19 cellular contexts compared by ENCODE assay signal in the genomic region with DNA sequence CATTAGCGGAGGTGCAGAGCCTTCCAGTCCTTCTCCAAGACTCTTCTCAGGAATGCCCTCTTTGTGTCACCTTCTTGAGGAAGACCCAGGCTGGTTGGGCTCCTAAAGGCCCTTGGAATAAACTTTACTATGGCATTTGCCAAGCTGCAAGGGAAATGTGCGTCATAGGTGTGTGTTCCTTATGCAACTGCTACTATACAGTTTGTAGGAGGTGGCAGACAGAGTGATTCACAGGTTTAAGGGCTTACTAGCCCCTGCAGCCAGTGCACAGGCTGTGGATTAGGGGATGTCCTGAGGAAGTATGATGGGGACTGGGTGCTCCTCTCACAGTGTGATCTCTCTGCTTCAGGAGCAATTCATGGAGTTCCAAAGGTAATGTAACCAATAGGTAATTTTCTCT.
A peak's percentile ranks its signal among the peaks of the same experiment; 100 is the strongest.
DNase-seq lines count a peak whose midpoint lies in the region; ATAC-seq and TF ChIP-seq lines count a peak whose summit lies in the region.
"Had no signal": no experiment of that assay in that cellular context is flagged by ENCODE, and none has a peak within 500 bp of the region (broad histone marks: within the 10 kb centered on the region; RNA-seq: fewer than 3 reads in every experiment).

No MANE protein-coding gene starts in this region.

- H3K9ac ChIP-seq in endodermal cell (ENCODE audit: extremely low read depth, low read length, poor library complexity, severe bottlenecking): no peak overlapping the region

- 80 to 89% methylated on average over 1 to 2 of the region's 2 CpGs for WGBS in endodermal cell (ENCODE audit: insufficient coverage in 1 of 2, insufficient read length in 1 of 2), 2 experiments
- WGBS in suprapubic skin: 100% methylated on average over 2 of the region's 2 CpGs

- no peak for TF ChIP-seq EP300 in suprapubic skin (IDR thresholded peaks at IDR 0.05)

- H3K9me3 ChIP-seq in endodermal cell (ENCODE audit: control insufficient read depth, low read length) (no peaks in the 10 kb centered on the region), suprapubic skin (no peaks in the 10 kb centered on the region)
- H3K9me3 ChIP-seq: BE2C, HAP-1 had no signal

- H3K36me3 ChIP-seq in endodermal cell (ENCODE audit: control insufficient read depth, insufficient read depth, low read length) (no peaks in the 10 kb centered on the region), suprapubic skin (no peaks in the 10 kb centered on the region)
- H3K36me3 ChIP-seq: BE2C, HAP-1 had no signal

- H3K4me3 ChIP-seq in endodermal cell (ENCODE audit: low read length) (no peak overlapping the region), suprapubic skin (no peak overlapping the region)
- H3K4me3 ChIP-seq: GM12878, HAP-1 had no signal

- H3K27ac Mint-ChIP-seq in endodermal cell: peak overlapping the region; percentile 64
- no peak overlapping the region for H3K27ac Mint-ChIP-seq in activated CD4-positive, alpha-beta T cell treated with anti-CD3 and anti-CD28 coated beads for 36 hours
- H3K27ac Mint-ChIP-seq: CD4-positive, CD25-positive, alpha-beta regulatory T cell; CD8-positive, alpha-beta memory T cell had no signal

- DNase-seq in amniotic epithelial cell (ENCODE audit: low read depth) (peak; percentile 5), endodermal cell (peak; percentile 69), kidney tubule cell (ENCODE audit: low spot score) (peak; percentile 26), mucosa of gallbladder (ENCODE audit: low spot score) (no peak), suprapubic skin (ENCODE audit: low spot score in 2 of 2) (no peak)
- no peak for DNase-seq in activated CD4-positive, alpha-beta T cell treated with anti-CD3 and anti-CD28 coated beads for 36 hours
- DNase-seq: ACHN; BE2C; C1 segment of cervical spinal cord; CD4-positive, CD25-positive, alpha-beta regulatory T cell; CD8-positive, alpha-beta memory T cell; COR-L47; DMS 273 treated with DMSO at 0.1 percent for 48 hours; DMS53; DND-41; EL had no signal

- CTCF ChIA-PET in activated CD4-positive, alpha-beta T cell treated with anti-CD3 and anti-CD28 coated beads for 36 hours (lab: Charles Lee): no interaction called here

- intact Hi-C loops in activated CD4-positive, alpha-beta T cell treated with anti-CD3 and anti-CD28 coated beads for 36 hours (cut with DNase I, micrococcal nuclease): no loop called here

- POLR2A ChIA-PET in activated CD4-positive, alpha-beta T cell treated with anti-CD3 and anti-CD28 coated beads for 36 hours (lab: Charles Lee): no interaction called here

- no peaks in the 10 kb centered on the region for H3K27me3 ChIP-seq in endodermal cell (ENCODE audit: control insufficient read depth, insufficient read depth, low read length, poor library complexity, severe bottlenecking)
- H3K27me3 ChIP-seq in suprapubic skin: no peaks in the 10 kb centered on the region
- H3K27me3 ChIP-seq: BE2C had no signal

- H3K36me3 Mint-ChIP-seq in endodermal cell (ENCODE audit: low read depth): no peaks in the 10 kb centered on the region
- no peaks in the 10 kb centered on the region for H3K36me3 Mint-ChIP-seq in activated CD4-positive, alpha-beta T cell treated with anti-CD3 and anti-CD28 coated beads for 36 hours (ENCODE audit: low read depth)
- H3K36me3 Mint-ChIP-seq: CD4-positive, CD25-positive, alpha-beta regulatory T cell; CD8-positive, alpha-beta memory T cell had no signal

- no peaks in the 10 kb centered on the region for H3K27me3 Mint-ChIP-seq in endodermal cell (ENCODE audit: insufficient read depth)
- peaks cover 5% of the 10 kb centered on the region for H3K27me3 Mint-ChIP-seq in activated CD4-positive, alpha-beta T cell treated with anti-CD3 and anti-CD28 coated beads for 36 hours
- H3K27me3 Mint-ChIP-seq: CD4-positive, CD25-positive, alpha-beta regulatory T cell had no signal

- no peak overlapping the region for H3K27ac ChIP-seq in endodermal cell (ENCODE audit: low read depth, low read length)
- no peak overlapping the region for H3K27ac ChIP-seq in suprapubic skin

- H3K4me1 ChIP-seq in endodermal cell (ENCODE audit: control insufficient read depth, insufficient read depth, low read length) (peaks cover 43% of the 10 kb centered on the region), suprapubic skin (no peaks in the 10 kb centered on the region)
- H3K4me1 ChIP-seq: BE2C, HAP-1 had no signal

- no peak overlapping the region for H3K4me3 Mint-ChIP-seq in endodermal cell
- H3K4me3 Mint-ChIP-seq in activated CD4-positive, alpha-beta T cell treated with anti-CD3 and anti-CD28 coated beads for 36 hours: no peak overlapping the region
- H3K4me3 Mint-ChIP-seq: CD4-positive, CD25-positive, alpha-beta regulatory T cell; CD8-positive, alpha-beta memory T cell had no signal

- ATAC-seq in GM18868 (IDR thresholded peaks at IDR 0.05; ENCODE audit: unreplicated experiment): no peak
- no peak for ATAC-seq in activated CD4-positive, alpha-beta T cell treated with anti-CD3 and anti-CD28 coated beads for 36 hours
- ATAC-seq: GM12878 had no signal

- TF ChIP-seq POLR2A in suprapubic skin (IDR thresholded peaks at IDR 0.05): no peak

- peaks cover 73% of the 10 kb centered on the region for H3K4me1 Mint-ChIP-seq in endodermal cell
- no peaks in the 10 kb centered on the region for H3K4me1 Mint-ChIP-seq in activated CD4-positive, alpha-beta T cell treated with anti-CD3 and anti-CD28 coated beads for 36 hours
- H3K4me1 Mint-ChIP-seq: CD4-positive, CD25-positive, alpha-beta regulatory T cell; CD8-positive, alpha-beta memory T cell had no signal

- H3K9me3 Mint-ChIP-seq in endodermal cell: no peaks in the 10 kb centered on the region
- no peaks in the 10 kb centered on the region for H3K9me3 Mint-ChIP-seq in activated CD4-positive, alpha-beta T cell treated with anti-CD3 and anti-CD28 coated beads for 36 hours (ENCODE audit: low read depth)

- TF ChIP-seq CTCF in endodermal cell (conservative IDR thresholded peaks at IDR 0.05) (no peak), suprapubic skin (IDR thresholded peaks at IDR 0.05) (no peak)

Comparison
In these comparisons a context has a peak if more than half of its experiments do, and no peak if none do; other contexts are left out.
1. DNase-seq: peak in amniotic epithelial cell (single experiment), endodermal cell (single experiment) and kidney tubule cell (single experiment); none in mucosa of gallbladder (single experiment), suprapubic skin (0 of 2) and activated CD4-positive, alpha-beta T cell treated with anti-CD3 and anti-CD28 coated beads for 36 hours (single experiment).